ENCODE assay signal across 26 cellular contexts in genomic region chr11:30710216-30710615, GRCh38.
DNase-seq lines count a peak whose midpoint lies in the region; ATAC-seq lines count a peak whose summit lies in the region.
"Had no signal": no experiment of that assay in that cellular context is flagged by ENCODE, and none has a peak within 500 bp of the region (broad histone marks: within the 10 kb centered on the region; RNA-seq: fewer than 3 reads in every experiment).

No MANE protein-coding gene starts in this region.

- H3K36me3 ChIP-seq in SJCRH30, result no peaks in the 10 kb centered on the region
- H3K36me3 ChIP-seq: colonic mucosa, neural progenitor cell, pancreas, right atrium auricular region, transverse colon had no signal

- no peaks in the 10 kb centered on the region for H3K27me3 ChIP-seq in SJCRH30
- H3K27me3 ChIP-seq: colonic mucosa, neural progenitor cell, pancreas, right atrium auricular region, transverse colon had no signal

- no peak for ATAC-seq in HG03378 (IDR thresholded peaks at IDR 0.05; ENCODE audit: unreplicated experiment)
- ATAC-seq: activated CD4-positive, alpha-beta T cell treated with anti-CD3 and anti-CD28 coated beads for 36 hours; left colon; pancreas had no signal

- peak; percentile 80 for DNase-seq in COLO829 (ENCODE audit: low spot score)
- peak; percentile 3 to 23 for DNase-seq in SJCRH30
- DNase-seq in globus pallidus (ENCODE audit: low spot score), result peak; percentile 3
- peak; percentile 43 for DNase-seq in skeletal muscle cell (ENCODE audit: low read depth)
- no peak for DNase-seq in NCI-H1048 (lab: John Stamatoyannopoulos, UW)
- DNase-seq in NCI-H1105 (lab: John Stamatoyannopoulos, UW), result no peak
- DNase-seq: activated CD4-positive, alpha-beta T cell treated with anti-CD3 and anti-CD28 coated beads for 36 hours; amniotic stem cell; colonic mucosa; effector memory CD4-positive, alpha-beta T cell; GM23248; immature natural killer cell; IMR-90; left colon; NCI-H1694; NCI-H524 treated with DMSO at 0.1 percent for 48 hours; pancreas; SHP77; stimulated activated CD4-positive, alpha-beta T cell treated with anti-CD3 and anti-CD28 coated beads, Interleukin-4, amount 100 ng/mL, for 24 hours; T-helper 9 cell; transverse colon had no signal

- H3K27ac ChIP-seq in SJCRH30, result no peak overlapping the region
- H3K27ac ChIP-seq: colonic mucosa, epithelial cell of prostate, GM23248, neural progenitor cell, pancreas, right atrium auricular region, transverse colon, VCaP had no signal

- no peaks in the 10 kb centered on the region; the same call in 1 of the 2 replicates for H3K4me1 ChIP-seq in SJCRH30
- H3K4me1 ChIP-seq: colonic mucosa, neural progenitor cell, pancreas, right atrium auricular region, transverse colon had no signal

- H3K4me3 ChIP-seq in SJCRH30 (no peak overlapping the region), skeletal muscle cell (ENCODE audit: low read depth, low read length) (no peak overlapping the region)
- H3K4me3 ChIP-seq: colonic mucosa, GM23248, neural progenitor cell, pancreas, right atrium auricular region, transverse colon had no signal

- no peaks in the 10 kb centered on the region for H3K9me3 ChIP-seq in SJCRH30 (replicated peaks)
- H3K9me3 ChIP-seq: colonic mucosa, pancreas, right atrium auricular region, transverse colon had no signal

Comparison
In these comparisons a context has a peak if more than half of its experiments do, and no peak if none do; other contexts are left out.
1. DNase-seq: peak in COLO829 (single experiment), SJCRH30 (2 of 2), globus pallidus (single experiment) and skeletal muscle cell (single experiment); none in NCI-H1048 (single experiment) and NCI-H1105 (single experiment).